In the genomic region with DNA sequence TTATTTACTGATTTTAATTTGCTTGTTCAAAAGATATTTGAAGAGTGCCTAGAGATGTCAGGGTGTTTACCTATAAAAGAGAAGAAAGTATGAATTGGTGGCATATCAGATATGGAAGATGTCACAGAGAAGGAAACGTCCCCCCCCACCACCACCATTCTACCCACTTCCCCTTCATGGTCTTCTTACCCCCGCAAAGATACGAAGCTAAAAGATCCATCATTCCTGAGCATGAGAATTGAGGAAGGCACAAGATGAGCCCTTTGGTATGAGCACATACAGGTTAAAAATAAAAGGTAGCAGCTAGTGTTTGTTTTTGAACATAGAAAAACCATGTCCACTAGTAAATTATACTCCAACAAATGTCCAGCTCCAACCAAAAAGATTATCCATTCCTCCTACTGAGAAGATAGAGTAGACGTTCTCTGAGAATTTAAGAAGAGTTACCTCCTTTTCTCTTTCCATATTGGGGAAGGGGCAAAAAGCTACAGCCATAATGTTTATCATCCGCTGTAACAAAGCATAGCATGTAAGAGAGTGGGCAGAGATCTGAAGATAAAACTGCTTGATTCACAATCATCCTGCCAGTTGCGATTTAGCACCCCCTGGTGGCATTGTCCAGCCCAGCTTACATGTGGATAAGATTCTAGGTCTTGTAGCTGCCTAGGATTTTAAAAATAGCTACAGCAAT, we compare ENCODE assay signal across 8 cellular contexts. TPM values are rescaled to one million over a fixed set of nuclear protein-coding genes. Genes with fewer than 3 reads are reported as not detected.
DNase-seq lines count a peak whose midpoint lies in the region; ATAC-seq, FAIRE-seq and TF ChIP-seq lines count a peak whose summit lies in the region.

No MANE protein-coding gene starts in this region.

- H2BK20ac ChIP-seq in H1 (ENCODE audit: low read length), result no peak overlapping the region

- peak; percentile 68 for FAIRE-seq in HTR-8/SVneo (lab: Jason Lieb, UNC)
- FAIRE-seq in H1 (lab: Jason Lieb, UNC), result peak; percentile 93

- H3K79me1 ChIP-seq in H1 (ENCODE audit: low read depth, low read length) (no peaks in the 10 kb centered on the region), mesenchymal stem cell (replicated peaks; ENCODE audit: low read length, poor library complexity, severe bottlenecking) (peaks cover 3% of the 10 kb centered on the region)

- H3K36me3 ChIP-seq in H1 (ENCODE audit: control insufficient read depth in 2 of 4, insufficient read depth in 4 of 4, low read length in 3 of 4) (no peaks in the 10 kb centered on the region), mesenchymal stem cell (ENCODE audit: control insufficient read depth in 1 of 2, insufficient read depth in 2 of 2, low read depth in 1 of 2, low read length in 2 of 2) (peaks cover 0 to 28% of the 10 kb centered on the region in 2 experiments)

- H3K79me2 ChIP-seq in H1 (ENCODE audit: control insufficient read depth in 1 of 2, insufficient read depth in 2 of 2, low read length in 2 of 2), result no peaks in the 10 kb centered on the region

- no peak overlapping the region for H4K91ac ChIP-seq in H1 (replicated peaks; ENCODE audit: insufficient read length, low read length)
- no peak overlapping the region for H4K91ac ChIP-seq in mesenchymal stem cell (ENCODE audit: low read length)

- H3K18ac ChIP-seq in H1 (ENCODE audit: extremely low read depth, low read length) (no peak overlapping the region), mesenchymal stem cell (ENCODE audit: low read depth in 1 of 2, low read length in 2 of 2) (no peak overlapping the region)

- CTCF ChIA-PET in H1 (lab: Charles Lee; ENCODE audit: partially characterized antibody), result interaction anchor here (0.7 to 3.9 kb wide), 39 partner anchors 8 to 609 kb away, joined by 3 to 94 read pairs (median 4); no protein-coding TSS in a partner anchor

- H3K14ac ChIP-seq in H1 (ENCODE audit: insufficient read length) (no peak overlapping the region), mesenchymal stem cell (ENCODE audit: low read length in 2 of 2) (no peak overlapping the region)

- H4K8ac ChIP-seq in H1 (ENCODE audit: extremely low read depth, insufficient read depth, low read length), result no peak overlapping the region
- no peak overlapping the region for H4K8ac ChIP-seq in mesenchymal stem cell (ENCODE audit: low read length)

- H3K4me3 ChIP-seq in GM12864 (ENCODE audit: low read depth, low read length), result no peak overlapping the region
- H3K4me3 ChIP-seq in H1 (ENCODE audit: extremely low read depth in 1 of 4, insufficient read depth in 2 of 4, low read depth in 3 of 4, low read length in 4 of 4), result no peak overlapping the region
- no peak overlapping the region for H3K4me3 ChIP-seq in mesenchymal stem cell (ENCODE audit: insufficient read depth in 1 of 2, low read depth in 1 of 2, low read length in 2 of 2)

- H2BK5ac ChIP-seq in H1 (ENCODE audit: low read depth, low read length) (no peak overlapping the region), mesenchymal stem cell (ENCODE audit: low read depth, low read length, poor library complexity, severe bottlenecking) (no peak overlapping the region)

- 58% methylated on average over 6 of the region's 6 CpGs; no CpG with 5 or more reads in 1 of the 2 experiments for WGBS in H1 (ENCODE audit: extremely low coverage in 1 of 2, insufficient coverage in 1 of 2, insufficient read length in 1 of 2, insufficient replicate concordance in 2 of 2, low coverage in 1 of 2, low lambda C conversion rate in 2 of 2, missing lambda C conversion rate in 1 of 2), 2 experiments
- WGBS in mesenchymal stem cell, result 23% methylated on average over 2 of the region's 6 CpGs

- H3K27ac ChIP-seq in H1 (ENCODE audit: low read depth, low read length) (no peak overlapping the region), mesenchymal stem cell (ENCODE audit: low read length, poor library complexity, severe bottlenecking) (no peak overlapping the region)

- H4K20me1 ChIP-seq in H1 (replicated peaks in 1 of 2; ENCODE audit: control insufficient read depth in 1 of 2, insufficient read depth in 2 of 2, low read length in 2 of 2), result no peaks in the 10 kb centered on the region

- no peak for ATAC-seq in HG02642 (IDR thresholded peaks at IDR 0.05; ENCODE audit: poor library complexity, unreplicated experiment)

- no peak overlapping the region for H4K5ac ChIP-seq in H1 (ENCODE audit: insufficient read length, low read depth, low read length)

- peak; percentile 88 for TF ChIP-seq CTCF in GM12864 (IDR thresholded peaks at IDR 0.05; ENCODE audit: low read depth, low read length, missing control alignments)
- peak; percentile 69 to 93 (median 74) for TF ChIP-seq CTCF in H1 (IDR thresholded peaks at IDR 0.05; ENCODE audit: control extremely low read depth in 1 of 3, insufficient read depth in 1 of 3, low read depth in 1 of 3, low read length in 3 of 3)

- H3K27me3 ChIP-seq in H1 (replicated peaks in 1 of 4; ENCODE audit: control insufficient read depth in 3 of 4, extremely low read depth in 1 of 4, insufficient read depth in 3 of 4, low read length in 3 of 4) (no peaks in the 10 kb centered on the region), mesenchymal stem cell (ENCODE audit: control insufficient read depth in 1 of 2, insufficient read depth in 1 of 2, low read length in 2 of 2) (no peaks in the 10 kb centered on the region)

- H2AK5ac ChIP-seq in H1 (ENCODE audit: low read depth, low read length) (no peak overlapping the region), mesenchymal stem cell (ENCODE audit: low read length, severe bottlenecking) (no peak overlapping the region)

- H3K4ac ChIP-seq in H1 (replicated peaks; ENCODE audit: insufficient read length, low read depth, low read length) (no peak overlapping the region), mesenchymal stem cell (ENCODE audit: low read depth in 1 of 2, low read length in 2 of 2) (no peak overlapping the region)

- H2AFZ ChIP-seq in H1 (ENCODE audit: low read length) (no peak overlapping the region), mesenchymal stem cell (ENCODE audit: low read depth, low read length) (no peak overlapping the region)

- H2BK12ac ChIP-seq in H1 (ENCODE audit: low read depth, low read length) (no peak overlapping the region), mesenchymal stem cell (ENCODE audit: low read length in 2 of 2) (no peak overlapping the region)

- H3K9ac ChIP-seq in H1 (replicated peaks in 1 of 4; ENCODE audit: extremely low read depth in 1 of 4, low read depth in 3 of 4, low read length in 3 of 4) (no peak overlapping the region), mesenchymal stem cell (ENCODE audit: low read length) (peak overlapping the region; percentile 13)

- TF ChIP-seq EP300 in H1 (IDR thresholded peaks at IDR 0.05; ENCODE audit: borderline replicate concordance in 1 of 2, low read depth in 2 of 2, low read length in 2 of 2), result no peak

- DNase-seq in GM12864 (ENCODE audit: low read depth), result peak; percentile 67
- DNase-seq in HTR-8/SVneo (ENCODE audit: insufficient read length, low spot score), result peak; percentile 64
- DNase-seq in NOMO-1 (lab: John Stamatoyannopoulos, UW; ENCODE audit: unreplicated experiment in 2 of 2), result peak; percentile 30 to 68
- DNase-seq in activated CD8-positive, alpha-beta memory T cell treated with anti-CD3 and anti-CD28 coated beads for 4 hours (ENCODE audit: low read depth in 2 of 2), result peak; percentile 65 to 74
- peak; percentile 43 to 91 for DNase-seq in H1 (ENCODE audit: low read depth in 1 of 2, low spot score in 2 of 2)
- DNase-seq in mesenchymal stem cell, result peak; percentile 84
- DNase-seq in stimulated activated CD8-positive, alpha-beta memory T cell treated with anti-CD3 and anti-CD28 coated beads, Interleukin-15, amount 100 ng/mL, for 48 hours (ENCODE audit: low read depth in 2 of 2), result peak; percentile 60 to 73

- no peak for TF ChIP-seq POLR2A in H1 (IDR thresholded peaks at IDR 0.05; ENCODE audit: control extremely low read depth in 1 of 2, low read depth in 2 of 2, low read length in 2 of 2)

- H2BK120ac ChIP-seq in H1 (replicated peaks; ENCODE audit: low read depth, low read length) (no peak overlapping the region), mesenchymal stem cell (ENCODE audit: low read depth, low read length) (no peak overlapping the region)

- peak; percentile 81 to 82 for TF ChIP-seq RAD21 in H1 (IDR thresholded peaks at IDR 0.05 in 1 of 2, conservative IDR thresholded peaks at IDR 0.05 in 1 of 2; ENCODE audit: low read depth in 2 of 2, low read length in 2 of 2)

- H3K4me2 ChIP-seq in H1 (ENCODE audit: insufficient read depth in 1 of 2, low read depth in 2 of 2, low read length in 2 of 2) (no peak overlapping the region), mesenchymal stem cell (ENCODE audit: low read length, poor library complexity, severe bottlenecking) (no peak overlapping the region)

- no peak overlapping the region for H3K56ac ChIP-seq in H1 (replicated peaks; ENCODE audit: insufficient read length, low read depth, low read length)

- POLR2A ChIA-PET in H1 (lab: Charles Lee; ENCODE audit: partially characterized antibody), result interaction anchor here (0.6 to 1.2 kb wide), 2 partner anchors 54 to 190 kb away, joined by 3 to 5 read pairs; no protein-coding TSS in a partner anchor

- H3K4me1 ChIP-seq in H1 (replicated peaks in 1 of 4; ENCODE audit: control insufficient read depth in 3 of 4, insufficient read depth in 4 of 4, low read length in 3 of 4) (peaks cover 0 to 4% (median 0%) of the 10 kb centered on the region in 4 experiments; a peak in 2 of 7 replicates), mesenchymal stem cell (ENCODE audit: control insufficient read depth, insufficient read depth, low read depth, low read length) (no peaks in the 10 kb centered on the region)

- H3K23me2 ChIP-seq in H1 (ENCODE audit: low read depth, low read length), result no peaks in the 10 kb centered on the region

- no peak overlapping the region for H2BK15ac ChIP-seq in H1 (ENCODE audit: low read length)
- no peak overlapping the region for H2BK15ac ChIP-seq in mesenchymal stem cell (ENCODE audit: low read depth, poor library complexity, severe bottlenecking)

- no peak overlapping the region for H3K23ac ChIP-seq in H1 (ENCODE audit: insufficient read length)
- H3K23ac ChIP-seq in mesenchymal stem cell (ENCODE audit: low read length in 2 of 2), result no peak overlapping the region

- H3K9me3 ChIP-seq in H1 (ENCODE audit: insufficient read depth in 2 of 2, low read depth in 1 of 2, low read length in 1 of 2) (no peaks in the 10 kb centered on the region), mesenchymal stem cell (ENCODE audit: control insufficient read depth, low read length) (no peaks in the 10 kb centered on the region)

RNA-seq across cellular contexts. Expression of a gene that starts 29.1 kb away (rescaled TPM):
- total RNA-seq in H1 (2021; fragmentation: NEBNext Ultra II Directional; extraction: Animal tissue kit (Norgen Biotek cat#: 25700)), result 42.2 and 43.5 TPM in 2 replicates
- 12.4 and 29.1 TPM in 2 replicates for polyA plus RNA-seq in H1 (2011; rRNA removed)
- 36.9 TPM for polyA plus RNA-seq in H1 (2011; cell fraction: cytosol; rRNA removed)
- 11.3 TPM for polyA plus RNA-seq in H1 (2011; cell fraction: nucleus; rRNA removed)
- polyA plus RNA-seq in H1 (2012, experiment 1 of 2), result 25.4 to 47.2 TPM (median 27.7 TPM) in 4 replicates
- 5.8 TPM for polyA plus RNA-seq in H1 (2012, experiment 2 of 2)
- polyA plus RNA-seq in H1 (2013, experiment 1 of 2), result 24.2 TPM
- 25.9 TPM for polyA plus RNA-seq in H1 (2013, experiment 2 of 2)
- 15.0 and 28.7 TPM in 2 replicates for polyA minus RNA-seq in H1 (2011; rRNA and poly(A)+ RNA removed)
- polyA minus RNA-seq in H1 (2011; cell fraction: cytosol; rRNA and poly(A)+ RNA removed), result 28.3 TPM
- 22.9 TPM for polyA minus RNA-seq in H1 (2011; cell fraction: nucleus; rRNA and poly(A)+ RNA removed)
- polyA plus RNA-seq in mesenchymal stem cell (2013, experiment 1 of 2), result 11.7 TPM
- 10.7 TPM for polyA plus RNA-seq in mesenchymal stem cell (2013, experiment 2 of 2)

RNA-seq across cellular contexts. Expression of a gene that starts 44.6 kb away (rescaled TPM):
- total RNA-seq in H1 (2021; fragmentation: NEBNext Ultra II Directional; extraction: Animal tissue kit (Norgen Biotek cat#: 25700)), result 1.8 and 2.5 TPM in 2 replicates
- polyA plus RNA-seq in H1 (2011; rRNA removed), result 0.46 and 0.62 TPM in 2 replicates
- 0.61 TPM for polyA plus RNA-seq in H1 (2011; cell fraction: cytosol; rRNA removed)
- 0.36 TPM for polyA plus RNA-seq in H1 (2011; cell fraction: nucleus; rRNA removed)
- 0.53 to 1.2 TPM (median 0.65 TPM) in 4 replicates for polyA plus RNA-seq in H1 (2012, experiment 1 of 2)
- not detected for polyA plus RNA-seq in H1 (2012, experiment 2 of 2)
- polyA plus RNA-seq in H1 (2013, experiment 1 of 2), result 0.81 TPM
- 0.68 TPM for polyA plus RNA-seq in H1 (2013, experiment 2 of 2)
- polyA minus RNA-seq in H1 (2011; rRNA and poly(A)+ RNA removed), result 1.0 and 2.4 TPM in 2 replicates
- 0.66 TPM for polyA minus RNA-seq in H1 (2011; cell fraction: cytosol; rRNA and poly(A)+ RNA removed)
- 2.2 TPM for polyA minus RNA-seq in H1 (2011; cell fraction: nucleus; rRNA and poly(A)+ RNA removed)
- 8.6 TPM for polyA plus RNA-seq in mesenchymal stem cell (2013, experiment 1 of 2)
- 8.8 TPM for polyA plus RNA-seq in mesenchymal stem cell (2013, experiment 2 of 2)

RNA-seq across cellular contexts. Expression of a gene that starts 58.9 kb away (rescaled TPM):
- 5.7 and 6.8 TPM in 2 replicates for total RNA-seq in H1 (2021; fragmentation: NEBNext Ultra II Directional; extraction: Animal tissue kit (Norgen Biotek cat#: 25700))
- polyA plus RNA-seq in H1 (2011; rRNA removed), result 5.0 and 9.8 TPM in 2 replicates
- polyA plus RNA-seq in H1 (2011; cell fraction: cytosol; rRNA removed), result 8.5 TPM
- 4.3 TPM for polyA plus RNA-seq in H1 (2011; cell fraction: nucleus; rRNA removed)
- polyA plus RNA-seq in H1 (2012, experiment 1 of 2), result 6.5 to 9.6 TPM (median 7.9 TPM) in 4 replicates
- 1.5 TPM for polyA plus RNA-seq in H1 (2012, experiment 2 of 2)
- polyA plus RNA-seq in H1 (2013, experiment 1 of 2), result 12.0 TPM
- 13.8 TPM for polyA plus RNA-seq in H1 (2013, experiment 2 of 2)
- polyA minus RNA-seq in H1 (2011; rRNA and poly(A)+ RNA removed), result 6.2 and 9.7 TPM in 2 replicates
- polyA minus RNA-seq in H1 (2011; cell fraction: cytosol; rRNA and poly(A)+ RNA removed), result 5.1 TPM
- polyA minus RNA-seq in H1 (2011; cell fraction: nucleus; rRNA and poly(A)+ RNA removed), result 4.0 TPM
- polyA plus RNA-seq in mesenchymal stem cell (2013, experiment 1 of 2), result 75.0 TPM
- 77.1 TPM for polyA plus RNA-seq in mesenchymal stem cell (2013, experiment 2 of 2)
